In the genomic region with DNA sequence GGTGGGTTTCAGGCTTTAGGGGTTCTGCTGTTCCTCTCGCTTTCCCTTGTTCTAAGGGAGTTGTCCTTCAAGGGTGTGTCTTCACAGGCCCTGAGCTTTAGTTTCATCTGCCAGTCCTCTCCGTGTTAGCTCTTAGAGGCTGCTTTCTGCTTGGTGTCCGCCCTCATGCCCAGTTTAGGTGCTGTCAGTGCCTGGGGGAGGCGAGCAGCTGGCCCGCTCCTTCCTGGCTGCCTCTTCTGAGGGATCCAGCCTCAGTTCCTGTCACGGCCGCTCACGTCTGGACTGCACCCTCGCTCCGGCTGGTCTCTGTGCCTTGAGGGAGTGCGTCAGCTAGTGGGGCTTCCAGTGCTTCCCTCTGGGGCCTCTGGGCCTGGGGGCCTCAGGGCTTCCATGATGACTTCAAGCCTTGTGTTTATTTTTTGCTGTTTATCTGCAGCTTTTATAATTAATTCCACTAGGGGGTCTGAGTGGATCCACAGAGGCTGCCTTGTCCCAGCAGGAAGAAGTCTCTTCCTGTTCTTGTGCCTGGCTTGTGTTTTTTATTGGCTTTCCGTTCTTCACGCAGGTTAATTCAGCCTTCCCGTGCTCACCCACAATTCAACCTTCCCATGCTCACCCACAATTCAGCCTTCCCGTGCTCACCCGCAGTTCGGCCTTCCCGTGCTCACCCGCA, we compare ENCODE assay signal across 24 cellular contexts. TPM values are rescaled to one million over a fixed set of nuclear protein-coding genes. Genes with fewer than 3 reads are reported as not detected.
DNase-seq lines count a peak whose midpoint lies in the region; ATAC-seq and TF ChIP-seq lines count a peak whose summit lies in the region.
"Had no signal": no experiment of that assay in that cellular context is flagged by ENCODE, and none has a peak within 500 bp of the region (broad histone marks: within the 10 kb centered on the region; RNA-seq: fewer than 3 reads in every experiment).

No MANE protein-coding gene starts in this region.

- peaks cover 7% of the 10 kb centered on the region; the same call in 1 of the 2 replicates for H3K36me3 ChIP-seq in SK-N-MC (ENCODE audit: insufficient read depth, low read length)

- no peaks in the 10 kb centered on the region for H3K9me3 ChIP-seq in SK-N-MC (ENCODE audit: low read depth, low read length)
- H3K9me3 ChIP-seq: tibial nerve had no signal

- H3K4me3 Mint-ChIP-seq in stimulated activated naive CD8-positive, alpha-beta T cell treated with anti-CD3 and anti-CD28 coated beads, Interleukin-15, Interleukin-2, amounts not matched to agents 100 ng/mL and 50 ng/mL, for 24 hours: no peak overlapping the region
- no peak overlapping the region for H3K4me3 Mint-ChIP-seq in immature natural killer cell
- H3K4me3 Mint-ChIP-seq in chondrocyte (ENCODE audit: unreplicated experiment): no peak overlapping the region
- H3K4me3 Mint-ChIP-seq: activated B cell treated with CpG ODN at 0.5 μM for 24 hours; activated CD8-positive, alpha-beta T cell treated with anti-CD3 and anti-CD28 coated beads, Interleukin-2, amount 10 ng/mL, durations not matched to agents 7 days and 5 days; activated naive CD4-positive, alpha-beta T cell treated with anti-CD3 and anti-CD28 coated beads for 36 hours; CD14-positive monocyte; dendritic cell treated with granulocyte-macrophage colony-stimulating factor and Interleukin-4, amounts not matched to agents 40 ng/mL and 50 ng/mL, for 4 days; memory B cell had no signal

- H3K4me3 ChIP-seq in SK-N-MC: 0 out of 2 replicates have a peak overlapping the region, but pooled peaks have one; percentile 9
- H3K4me3 ChIP-seq: tibial nerve had no signal

- peaks cover 4% of the 10 kb centered on the region for H3K4me1 Mint-ChIP-seq in stimulated activated naive CD8-positive, alpha-beta T cell treated with anti-CD3 and anti-CD28 coated beads, Interleukin-15, Interleukin-2, amounts not matched to agents 100 ng/mL and 50 ng/mL, for 24 hours (ENCODE audit: low read depth)
- H3K4me1 Mint-ChIP-seq in immature natural killer cell (peaks cover 17 to 38% of the 10 kb centered on the region in 2 donors), chondrocyte (ENCODE audit: low read depth) (peaks cover 4% of the 10 kb centered on the region)
- H3K4me1 Mint-ChIP-seq: activated B cell treated with CpG ODN at 0.5 μM for 24 hours, CD14-positive monocyte, memory B cell had no signal

- no peak for DNase-seq in stimulated activated naive CD8-positive, alpha-beta T cell treated with anti-CD3 and anti-CD28 coated beads, Interleukin-15, Interleukin-2, amounts not matched to agents 100 U/mL and 50 U/mL, for 24 hours
- DNase-seq in SK-N-MC (ENCODE audit: low read depth, low spot score) (no peak), immature natural killer cell (no peak), chondrocyte (ENCODE audit: low spot score) (no peak), OCI-M2 (lab: John Stamatoyannopoulos, UW; ENCODE audit: unreplicated experiment) (no peak)
- DNase-seq: activated B cell treated with CpG ODN at 0.5 μM for 24 hours; activated CD8-positive, alpha-beta T cell treated with anti-CD3 and anti-CD28 coated beads, Interleukin-2, amount 10 ng/mL, durations not matched to agents 7 days and 5 days; activated naive CD4-positive, alpha-beta T cell treated with anti-CD3 and anti-CD28 coated beads for 36 hours; activated T-cell treated with anti-CD3 and anti-CD28 coated beads, Interleukin-2, amount 50 U/mL, for 1 hour; glutamatergic neuron; HCEC 1CT; kidney; NCI-H2081; right cardiac atrium; stimulated activated CD4-positive, alpha-beta T cell treated with anti-CD3 and anti-CD28 coated beads, Interleukin-12 subunit alpha, Interleukin-12 subunit beta, amount 100 ng/mL, for 4 hours; stimulated activated CD4-positive, alpha-beta T cell treated with anti-CD3 and anti-CD28 coated beads, Interleukin-4, amount 100 ng/mL, for 4 hours had no signal

- no peak overlapping the region for H3K9ac ChIP-seq in SK-N-MC (ENCODE audit: insufficient read length)
- H3K9ac ChIP-seq: KMS-11 had no signal

- no peaks in the 10 kb centered on the region for H3K9me3 Mint-ChIP-seq in stimulated activated naive CD8-positive, alpha-beta T cell treated with anti-CD3 and anti-CD28 coated beads, Interleukin-15, Interleukin-2, amounts not matched to agents 100 ng/mL and 50 ng/mL, for 24 hours
- H3K9me3 Mint-ChIP-seq in immature natural killer cell (no peaks in the 10 kb centered on the region), chondrocyte (ENCODE audit: low read depth) (no peaks in the 10 kb centered on the region)
- H3K9me3 Mint-ChIP-seq: activated B cell treated with CpG ODN at 0.5 μM for 24 hours; activated naive CD4-positive, alpha-beta T cell treated with anti-CD3 and anti-CD28 coated beads for 36 hours; dendritic cell treated with granulocyte-macrophage colony-stimulating factor and Interleukin-4, amounts not matched to agents 40 ng/mL and 50 ng/mL, for 4 days; memory B cell had no signal

- ATAC-seq in stimulated activated naive CD8-positive, alpha-beta T cell treated with anti-CD3 and anti-CD28 coated beads, Interleukin-15, Interleukin-2, amounts not matched to agents 100 U/mL and 50 U/mL, for 24 hours: no peak
- no peak for ATAC-seq in GM18505 (IDR thresholded peaks at IDR 0.05; ENCODE audit: unreplicated experiment)
- ATAC-seq: activated CD8-positive, alpha-beta T cell treated with anti-CD3 and anti-CD28 coated beads, Interleukin-2, amount 10 ng/mL, durations not matched to agents 7 days and 5 days; Right ventricle myocardium inferior had no signal

- peak overlapping the region; percentile 57; the same call in 1 of the 2 replicates for H3K27ac ChIP-seq in SK-N-MC
- H3K27ac ChIP-seq: KMS-11 had no signal

- peak overlapping the region; percentile 53 for H3K27ac Mint-ChIP-seq in stimulated activated naive CD8-positive, alpha-beta T cell treated with anti-CD3 and anti-CD28 coated beads, Interleukin-15, Interleukin-2, amounts not matched to agents 100 ng/mL and 50 ng/mL, for 24 hours
- H3K27ac Mint-ChIP-seq in immature natural killer cell (peak overlapping the region in 5 of 6 donors; percentile 27 to 71 (median 57)), chondrocyte (ENCODE audit: unreplicated experiment) (no peak overlapping the region)
- H3K27ac Mint-ChIP-seq: activated B cell treated with CpG ODN at 0.5 μM for 24 hours; activated CD8-positive, alpha-beta T cell treated with anti-CD3 and anti-CD28 coated beads, Interleukin-2, amount 10 ng/mL, durations not matched to agents 7 days and 5 days; activated naive CD4-positive, alpha-beta T cell treated with anti-CD3 and anti-CD28 coated beads for 36 hours; dendritic cell treated with granulocyte-macrophage colony-stimulating factor and Interleukin-4, amounts not matched to agents 40 ng/mL and 50 ng/mL, for 4 days; memory B cell had no signal

- no peak for TF ChIP-seq CTCF in chondrocyte (IDR thresholded peaks at IDR 0.05)

- peaks cover 44% of the 10 kb centered on the region for H3K36me3 Mint-ChIP-seq in stimulated activated naive CD8-positive, alpha-beta T cell treated with anti-CD3 and anti-CD28 coated beads, Interleukin-15, Interleukin-2, amounts not matched to agents 100 ng/mL and 50 ng/mL, for 24 hours (ENCODE audit: low read depth)
- H3K36me3 Mint-ChIP-seq in immature natural killer cell (peaks cover 13 to 51% (median 30%) of the 10 kb centered on the region in 3 donors), chondrocyte (ENCODE audit: low read depth) (peaks cover 49% of the 10 kb centered on the region)

- no peak for TF ChIP-seq POLR2A in GM18505 (IDR thresholded peaks at IDR 0.05; ENCODE audit: borderline replicate concordance, extremely low read depth, insufficient read depth, insufficient read length)

- H3K27me3 Mint-ChIP-seq in stimulated activated naive CD8-positive, alpha-beta T cell treated with anti-CD3 and anti-CD28 coated beads, Interleukin-15, Interleukin-2, amounts not matched to agents 100 ng/mL and 50 ng/mL, for 24 hours: no peaks in the 10 kb centered on the region
- H3K27me3 Mint-ChIP-seq in immature natural killer cell (ENCODE audit: low read depth in 3 of 3) (no peaks in the 10 kb centered on the region), chondrocyte (ENCODE audit: low read depth) (no peaks in the 10 kb centered on the region)
- H3K27me3 Mint-ChIP-seq: activated B cell treated with CpG ODN at 0.5 μM for 24 hours; dendritic cell treated with granulocyte-macrophage colony-stimulating factor and Interleukin-4, amounts not matched to agents 40 ng/mL and 50 ng/mL, for 4 days; memory B cell had no signal

RNA-seq across cellular contexts. Expression of a gene that starts 33.0 kb away (rescaled TPM):
- 10 to 100 TPM; 16.7 to 32.2 (median 26.5) TPM for polyA plus RNA-seq in immature natural killer cell
- total RNA-seq in chondrocyte: 10.9 to 15.5 TPM (median 12.4 TPM) in 3 replicates

RNA-seq across cellular contexts. Expression of a gene that starts 40.2 kb away (rescaled TPM):
- polyA plus RNA-seq in immature natural killer cell: 100 to 1,000 TPM in 1 of 3 donors, 10 to 100 TPM in 2; 62.3 to 113 (median 95.9) TPM
- total RNA-seq in chondrocyte: 39.0 to 45.7 TPM (median 40.6 TPM) in 3 replicates
